11 cellular contexts compared by ENCODE assay signal in genomic region chr15:62647195-62647865, GRCh38.
DNase-seq lines count a peak whose midpoint lies in the region; ATAC-seq and TF ChIP-seq lines count a peak whose summit lies in the region.
"Had no signal": no experiment of that assay in that cellular context is flagged by ENCODE, and none has a peak within 500 bp of the region (broad histone marks: within the 10 kb centered on the region; RNA-seq: fewer than 3 reads in every experiment).

No MANE protein-coding gene starts in this region.

- H3K4me2 ChIP-seq in MM.1S (ENCODE audit: low read depth, low read length) (no peak overlapping the region), mammary epithelial cell (ENCODE audit: insufficient read depth, low read depth, low read length) (no peak overlapping the region)

- peaks cover 0 to 4% (median 0%) of the 10 kb centered on the region in 5 donors for H3K36me3 Mint-ChIP-seq in naive thymus-derived CD4-positive, alpha-beta T cell
- no peaks in the 10 kb centered on the region for H3K36me3 Mint-ChIP-seq in activated CD4-positive, alpha-beta T cell treated with anti-CD3 and anti-CD28 coated beads for 36 hours (ENCODE audit: low read depth)
- H3K36me3 Mint-ChIP-seq: natural killer cell had no signal

- TF ChIP-seq CTCF in MM.1S (IDR thresholded peaks at IDR 0.05; ENCODE audit: low read length) = no peak
- TF ChIP-seq CTCF in mammary epithelial cell (conservative IDR thresholded peaks at IDR 0.05 in 1 of 2, IDR thresholded peaks at IDR 0.05 in 1 of 2; ENCODE audit: extremely low read depth in 1 of 2, insufficient read depth in 1 of 2, low read depth in 1 of 2, low read length in 2 of 2) = no peak

- dilution Hi-C loops in mammary epithelial cell (cut with HindIII; ENCODE audit: low sequenced_read_pairs) = no loop called here

- WGBS in mammary epithelial cell (ENCODE audit: low coverage, missing lambda C conversion rate) = 80% methylated on average over 12 of the region's 12 CpGs

- no peak overlapping the region for H3K4me3 Mint-ChIP-seq in naive thymus-derived CD4-positive, alpha-beta T cell
- H3K4me3 Mint-ChIP-seq in activated CD4-positive, alpha-beta T cell treated with anti-CD3 and anti-CD28 coated beads for 36 hours = no peak overlapping the region
- H3K4me3 Mint-ChIP-seq: natural killer cell had no signal

- H3K79me2 ChIP-seq in MM.1S (ENCODE audit: low read length) = no peaks in the 10 kb centered on the region
- H3K79me2 ChIP-seq in mammary epithelial cell (ENCODE audit: insufficient read depth, low read length) = no peaks in the 10 kb centered on the region

- POLR2A ChIA-PET in naive thymus-derived CD4-positive, alpha-beta T cell (lab: Charles Lee) = no interaction called here
- POLR2A ChIA-PET in activated CD4-positive, alpha-beta T cell treated with anti-CD3 and anti-CD28 coated beads for 36 hours (lab: Charles Lee) = no interaction called here

- intact Hi-C loops in mammary epithelial cell (cut with micrococcal nuclease) = no loop called here
- intact Hi-C loops in naive thymus-derived CD4-positive, alpha-beta T cell (cut with micrococcal nuclease) = no loop called here
- intact Hi-C loops in activated CD4-positive, alpha-beta T cell treated with anti-CD3 and anti-CD28 coated beads for 36 hours (cut with DNase I, micrococcal nuclease) = no loop called here

- in situ Hi-C loops in mammary epithelial cell (cut with MboI; ENCODE audit: low sequenced_read_pairs in 2 of 2) = no loop called here

- peak; percentile 66 for DNase-seq in DMS53 (lab: John Stamatoyannopoulos, UW)
- peak; percentile 15 for DNase-seq in MM.1S
- DNase-seq in mammary epithelial cell = peak; percentile 85
- no peak for DNase-seq in naive thymus-derived CD4-positive, alpha-beta T cell
- DNase-seq in activated CD4-positive, alpha-beta T cell treated with anti-CD3 and anti-CD28 coated beads for 36 hours = no peak
- DNase-seq: activated CD8-positive, alpha-beta memory T cell treated with anti-CD3 and anti-CD28 coated beads for 24 hours; natural killer cell; NCI-H446 had no signal

- no peaks in the 10 kb centered on the region for H3K9me3 ChIP-seq in MM.1S (replicated peaks; ENCODE audit: insufficient read depth, low read length)
- H3K9me3 ChIP-seq in mammary epithelial cell (replicated peaks; ENCODE audit: insufficient read depth, low read length) = no peaks in the 10 kb centered on the region
- H3K9me3 ChIP-seq in naive thymus-derived CD4-positive, alpha-beta T cell (ENCODE audit: control insufficient read depth in 2 of 3, low read length in 3 of 3) = no peaks in the 10 kb centered on the region

- H3K36me3 ChIP-seq in MM.1S (replicated peaks; ENCODE audit: insufficient read depth, low read length) (no peaks in the 10 kb centered on the region), mammary epithelial cell (ENCODE audit: insufficient read depth, low read length) (no peaks in the 10 kb centered on the region)
- no peaks in the 10 kb centered on the region for H3K36me3 ChIP-seq in naive thymus-derived CD4-positive, alpha-beta T cell (ENCODE audit: control insufficient read depth in 2 of 3, insufficient read depth in 3 of 3, low read length in 3 of 3)

- ATAC-seq in naive thymus-derived CD4-positive, alpha-beta T cell = peak; percentile 49
- ATAC-seq in activated CD4-positive, alpha-beta T cell treated with anti-CD3 and anti-CD28 coated beads for 36 hours = no peak
- ATAC-seq in HG02678 (IDR thresholded peaks at IDR 0.05; ENCODE audit: unreplicated experiment) = no peak
- no peak for ATAC-seq in HG03521 (IDR thresholded peaks at IDR 0.05; ENCODE audit: unreplicated experiment)
- no peak for ATAC-seq in GM21390 (IDR thresholded peaks at IDR 0.05; ENCODE audit: unreplicated experiment)
- ATAC-seq: natural killer cell had no signal

- H3K4me1 Mint-ChIP-seq in naive thymus-derived CD4-positive, alpha-beta T cell = peaks cover 0 to 1% (median 0%) of the 10 kb centered on the region in 7 donors
- H3K4me1 Mint-ChIP-seq in activated CD4-positive, alpha-beta T cell treated with anti-CD3 and anti-CD28 coated beads for 36 hours = peaks cover 7% of the 10 kb centered on the region

- H3K9me3 Mint-ChIP-seq in naive thymus-derived CD4-positive, alpha-beta T cell = no peaks in the 10 kb centered on the region
- no peaks in the 10 kb centered on the region for H3K9me3 Mint-ChIP-seq in activated CD4-positive, alpha-beta T cell treated with anti-CD3 and anti-CD28 coated beads for 36 hours (ENCODE audit: low read depth)
- H3K9me3 Mint-ChIP-seq: natural killer cell had no signal

- H3K9me2 ChIP-seq in MM.1S (replicated peaks; ENCODE audit: insufficient read depth, low read length) = no peaks in the 10 kb centered on the region

- H2AFZ ChIP-seq in MM.1S (ENCODE audit: low read length) (no peak overlapping the region), mammary epithelial cell (ENCODE audit: low read depth, low read length) (no peak overlapping the region)

- H4K20me1 ChIP-seq in MM.1S (ENCODE audit: insufficient read depth, low read length) (no peaks in the 10 kb centered on the region; the same call in 1 of the 2 replicates), mammary epithelial cell (ENCODE audit: insufficient read depth, low read length) (no peaks in the 10 kb centered on the region)

- H3F3A ChIP-seq in MM.1S (ENCODE audit: insufficient read depth, low read length) = no peaks in the 10 kb centered on the region

- H3K4me1 ChIP-seq in MM.1S (ENCODE audit: low read length) = 0 out of 2 replicates have a peak, but pooled peaks cover 3% of the 10 kb centered on the region
- H3K4me1 ChIP-seq in mammary epithelial cell (ENCODE audit: insufficient read depth, low read length) = peaks cover 14% of the 10 kb centered on the region
- H3K4me1 ChIP-seq in naive thymus-derived CD4-positive, alpha-beta T cell (ENCODE audit: control insufficient read depth in 2 of 2, insufficient read depth in 2 of 2, low read length in 2 of 2) = no peaks in the 10 kb centered on the region

- H3K9ac ChIP-seq in MM.1S (ENCODE audit: low read length) (no peak overlapping the region), mammary epithelial cell (ENCODE audit: insufficient read depth, low read length) (no peak overlapping the region)

- H3K27ac Mint-ChIP-seq in naive thymus-derived CD4-positive, alpha-beta T cell = peak overlapping the region in 1 of 9 donors; percentile 69
- no peak overlapping the region for H3K27ac Mint-ChIP-seq in activated CD4-positive, alpha-beta T cell treated with anti-CD3 and anti-CD28 coated beads for 36 hours
- H3K27ac Mint-ChIP-seq: natural killer cell had no signal

- peaks cover 0 to 17% (median 0%) of the 10 kb centered on the region in 5 donors for H3K27me3 Mint-ChIP-seq in naive thymus-derived CD4-positive, alpha-beta T cell
- H3K27me3 Mint-ChIP-seq in activated CD4-positive, alpha-beta T cell treated with anti-CD3 and anti-CD28 coated beads for 36 hours = peaks cover 6% of the 10 kb centered on the region

- CTCF ChIA-PET in mammary epithelial cell (lab: Charles Lee; ENCODE audit: low non-redundant PET) = no interaction called here
- CTCF ChIA-PET in naive thymus-derived CD4-positive, alpha-beta T cell (lab: Charles Lee) = no interaction called here
- CTCF ChIA-PET in activated CD4-positive, alpha-beta T cell treated with anti-CD3 and anti-CD28 coated beads for 36 hours (lab: Charles Lee) = no interaction called here

- H3K27ac ChIP-seq in MM.1S (ENCODE audit: low read length) = no peak overlapping the region
- no peak overlapping the region for H3K27ac ChIP-seq in mammary epithelial cell (ENCODE audit: insufficient read depth, low read depth, low read length)
- no peak overlapping the region for H3K27ac ChIP-seq in naive thymus-derived CD4-positive, alpha-beta T cell (ENCODE audit: low read depth, low read length)

- H3K4me3 ChIP-seq in MM.1S (ENCODE audit: low read length) = no peak overlapping the region
- no peak overlapping the region for H3K4me3 ChIP-seq in mammary epithelial cell (replicated peaks in 1 of 3; ENCODE audit: insufficient read depth in 1 of 3, low read depth in 2 of 3, low read length in 3 of 3)
- H3K4me3 ChIP-seq in naive thymus-derived CD4-positive, alpha-beta T cell (ENCODE audit: low read length) = no peak overlapping the region

- no TSS peak for BruUV-seq in mammary epithelial cell (replicated peaks; lab: Mats Ljungman, UMichigan)

- H3K27me3 ChIP-seq in MM.1S (replicated peaks; ENCODE audit: insufficient read depth, low read length) (no peaks in the 10 kb centered on the region), mammary epithelial cell (ENCODE audit: insufficient read depth, low read length) (no peaks in the 10 kb centered on the region)
- H3K27me3 ChIP-seq in naive thymus-derived CD4-positive, alpha-beta T cell (ENCODE audit: control insufficient read depth in 2 of 2, insufficient read depth in 2 of 2, low read length in 2 of 2) = no peaks in the 10 kb centered on the region

Comparison
In these comparisons a context has a peak if more than half of its experiments do, and no peak if none do; other contexts are left out.
1. DNase-seq: peak in DMS53 (single experiment), MM.1S (single experiment) and mammary epithelial cell (single experiment); none in naive thymus-derived CD4-positive, alpha-beta T cell (0 of 9) and activated CD4-positive, alpha-beta T cell treated with anti-CD3 and anti-CD28 coated beads for 36 hours (single experiment).